ENCODE assay signal across 13 cellular contexts in genomic region chr2:186639939-186640338, GRCh38. TPM values are rescaled to one million over a fixed set of nuclear protein-coding genes. Genes with fewer than 3 reads are reported as not detected.
A peak's percentile ranks its signal among the peaks of the same experiment; 100 is the strongest.
DNase-seq lines count a peak whose midpoint lies in the region; ATAC-seq and TF ChIP-seq lines count a peak whose summit lies in the region.
"Had no signal": no experiment of that assay in that cellular context is flagged by ENCODE, and none has a peak within 500 bp of the region (broad histone marks: within the 10 kb centered on the region; RNA-seq: fewer than 3 reads in every experiment).

No MANE protein-coding gene starts in this region.

- peak in 1 of 2 donors; percentile 6 for DNase-seq in activated T-cell treated with anti-CD3 and anti-CD28 coated beads, Interleukin-2, amount 50 U/mL, for 72 hours
- DNase-seq in activated T-cell treated with anti-CD3 and anti-CD28 coated beads, Interleukin-2, amount 50 U/mL, for 1 hour, result no peak
- DNase-seq in stimulated activated effector memory CD8-positive, alpha-beta T cell treated with anti-CD3 and anti-CD28 coated beads, Interleukin-12 subunit alpha, Interleukin-12 subunit beta, amount 100 ng/mL, for 72 hours (ENCODE audit: low spot score in 2 of 2), result no peak
- DNase-seq in WERI-Rb-1 (no peak), psoas muscle (no peak), AG08396 (ENCODE audit: low spot score) (no peak)
- DNase-seq: cortex of kidney, GF-D8, heart left ventricle, midbrain had no signal

- intact Hi-C loops in psoas muscle (cut with DNase I), result loop anchor here (2.0 to 5.0 kb wide), 5 partner anchors 43 to 153 kb away; partner anchors contain the start of genes ITGAV (in 1 of the 2) and ZC3H15 (in 1 of the 2)

- no peaks in the 10 kb centered on the region for H3K9me3 Mint-ChIP-seq in activated T-cell treated with anti-CD3 and anti-CD28 coated beads, Interleukin-2, amount 50 U/mL, for 72 hours
- no peaks in the 10 kb centered on the region for H3K9me3 Mint-ChIP-seq in stimulated activated effector memory CD8-positive, alpha-beta T cell treated with anti-CD3 and anti-CD28 coated beads, Interleukin-12 subunit alpha, Interleukin-12 subunit beta, amount 100 ng/mL, for 72 hours

- no peak overlapping the region for H3K27ac ChIP-seq in WERI-Rb-1
- H3K27ac ChIP-seq in psoas muscle, result no peak overlapping the region
- H3K27ac ChIP-seq: heart left ventricle, SJSA1 had no signal

- peak; percentile 83 to 85 for ATAC-seq in activated T-cell treated with anti-CD3 and anti-CD28 coated beads, Interleukin-2, amount 50 U/mL, for 72 hours (replicated peaks in 1 of 2)
- ATAC-seq in GM21717 (IDR thresholded peaks at IDR 0.05; ENCODE audit: unreplicated experiment), result peak; percentile 83
- peak; percentile 45 for ATAC-seq in HG03280 (IDR thresholded peaks at IDR 0.05; ENCODE audit: unreplicated experiment)
- ATAC-seq in stimulated activated effector memory CD8-positive, alpha-beta T cell treated with anti-CD3 and anti-CD28 coated beads, Interleukin-12 subunit alpha, Interleukin-12 subunit beta, amount 100 ng/mL, for 72 hours, result peak; percentile 85
- no peak for ATAC-seq in psoas muscle
- ATAC-seq: heart left ventricle had no signal

- H3K36me3 Mint-ChIP-seq in activated T-cell treated with anti-CD3 and anti-CD28 coated beads, Interleukin-2, amount 50 U/mL, for 72 hours (ENCODE audit: insufficient read depth in 2 of 2), result peaks cover 0 to 5% of the 10 kb centered on the region in 2 donors
- H3K36me3 Mint-ChIP-seq in stimulated activated effector memory CD8-positive, alpha-beta T cell treated with anti-CD3 and anti-CD28 coated beads, Interleukin-12 subunit alpha, Interleukin-12 subunit beta, amount 100 ng/mL, for 72 hours, result peaks cover 50% of the 10 kb centered on the region

- H3K4me3 Mint-ChIP-seq in activated T-cell treated with anti-CD3 and anti-CD28 coated beads, Interleukin-2, amount 50 U/mL, for 72 hours, result peak overlapping the region; percentile 10 to 56
- no peak overlapping the region for H3K4me3 Mint-ChIP-seq in stimulated activated effector memory CD8-positive, alpha-beta T cell treated with anti-CD3 and anti-CD28 coated beads, Interleukin-12 subunit alpha, Interleukin-12 subunit beta, amount 100 ng/mL, for 72 hours

- H3K9me3 ChIP-seq in WERI-Rb-1 (ENCODE audit: severe bottlenecking), result no peaks in the 10 kb centered on the region
- no peaks in the 10 kb centered on the region for H3K9me3 ChIP-seq in psoas muscle
- H3K9me3 ChIP-seq: heart left ventricle, SJSA1 had no signal

- TF ChIP-seq CTCF in WERI-Rb-1 (IDR thresholded peaks at IDR 0.05; ENCODE audit: low read depth, low read length) (no peak), psoas muscle (IDR thresholded peaks at IDR 0.05) (no peak)

- peak overlapping the region; percentile 29 for H3K27ac Mint-ChIP-seq in activated T-cell treated with anti-CD3 and anti-CD28 coated beads, Interleukin-2, amount 50 U/mL, for 72 hours
- H3K27ac Mint-ChIP-seq in stimulated activated effector memory CD8-positive, alpha-beta T cell treated with anti-CD3 and anti-CD28 coated beads, Interleukin-12 subunit alpha, Interleukin-12 subunit beta, amount 100 ng/mL, for 72 hours, result no peak overlapping the region

- H3K4me1 ChIP-seq in psoas muscle, result no peaks in the 10 kb centered on the region
- H3K4me1 ChIP-seq: SJSA1 had no signal

- H3K27me3 Mint-ChIP-seq in activated T-cell treated with anti-CD3 and anti-CD28 coated beads, Interleukin-2, amount 50 U/mL, for 72 hours (ENCODE audit: low read depth), result no peaks in the 10 kb centered on the region

- H3K4me1 Mint-ChIP-seq in activated T-cell treated with anti-CD3 and anti-CD28 coated beads, Interleukin-2, amount 50 U/mL, for 72 hours (ENCODE audit: low read depth), result peaks cover 25% of the 10 kb centered on the region
- peaks cover 14% of the 10 kb centered on the region for H3K4me1 Mint-ChIP-seq in stimulated activated effector memory CD8-positive, alpha-beta T cell treated with anti-CD3 and anti-CD28 coated beads, Interleukin-12 subunit alpha, Interleukin-12 subunit beta, amount 100 ng/mL, for 72 hours

- H3K4me3 ChIP-seq in WERI-Rb-1 (ENCODE audit: low read depth, low read length) (no peak overlapping the region), psoas muscle (no peak overlapping the region)
- H3K4me3 ChIP-seq: heart left ventricle, SJSA1 had no signal

- H3K27me3 ChIP-seq in WERI-Rb-1 (ENCODE audit: insufficient read depth, low read depth, severe bottlenecking) (no peaks in the 10 kb centered on the region), psoas muscle (ENCODE audit: insufficient read depth in 3 of 3, low read length in 2 of 3) (no peaks in the 10 kb centered on the region)
- H3K27me3 ChIP-seq: heart left ventricle, SJSA1 had no signal

- H3K36me3 ChIP-seq in WERI-Rb-1 (peaks cover 7% of the 10 kb centered on the region; the same call in 1 of the 2 replicates), psoas muscle (ENCODE audit: insufficient read depth in 1 of 2, low read depth in 1 of 2) (peaks cover 0 to 91% of the 10 kb centered on the region in 2 donors)

RNA-seq across cellular contexts. Expression of gene ITGAV, which starts 50.1 kb away (rescaled TPM):
- total RNA-seq in activated T-cell treated with anti-CD3 and anti-CD28 coated beads, Interleukin-2, amount 50 U/mL, for 72 hours, result 10 to 100 TPM; 11.2 to 11.8 TPM
- total RNA-seq in psoas muscle, result 10 to 100 TPM; 25.4 to 67.4 (median 55.4) TPM
- 10 to 100 TPM in 2 of 3 donors, 1 to 10 TPM in 1; 4.6 to 28.2 (median 12.1) TPM for polyA plus RNA-seq in psoas muscle

RNA-seq across cellular contexts. Expression of gene FAM171B, which starts 53.9 kb away (rescaled TPM):
- 1 to 10 TPM; 1.1 to 1.5 TPM for total RNA-seq in activated T-cell treated with anti-CD3 and anti-CD28 coated beads, Interleukin-2, amount 50 U/mL, for 72 hours
- total RNA-seq in psoas muscle, result 1 to 10 TPM in 3 of 4 donors, under 1 TPM in 1; 0.59 to 3.8 (median 1.6) TPM
- polyA plus RNA-seq in psoas muscle, result under 1 TPM; 0.28 to 0.36 (median 0.35) TPM

Comparison
In these comparisons a context has a peak if more than half of its experiments do, and no peak if none do; other contexts are left out.
1. ATAC-seq: peak in activated T-cell treated with anti-CD3 and anti-CD28 coated beads, Interleukin-2, amount 50 U/mL, for 72 hours (2 of 2), GM21717 (single experiment), HG03280 (single experiment) and stimulated activated effector memory CD8-positive, alpha-beta T cell treated with anti-CD3 and anti-CD28 coated beads, Interleukin-12 subunit alpha, Interleukin-12 subunit beta, amount 100 ng/mL, for 72 hours (single experiment); none in psoas muscle (0 of 4).